In genomic region chr7:91319326-91319725, GRCh38 we compare ENCODE assay signal across 25 cellular contexts.
"Had no signal": no experiment of that assay in that cellular context is flagged by ENCODE, and none has a peak within 500 bp of the region (broad histone marks: within the 10 kb centered on the region; RNA-seq: fewer than 3 reads in every experiment).

No MANE protein-coding gene starts in this region.

- H3K4me1 Mint-ChIP-seq: neural crest cell; stimulated activated effector memory CD8-positive, alpha-beta T cell treated with anti-CD3 and anti-CD28 coated beads, Interleukin-12 subunit alpha, Interleukin-12 subunit beta, amount 100 ng/mL, for 72 hours; stimulated activated naive B cell treated with anti-CD40 and anti-IgM and Interleukin-4, amounts not matched to agents 10 μg/mL and 1 μg/mL and 100 μg/mL, for 72 hours had no signal

- DNase-seq: nephron progenitor cell; nucleus accumbens; pancreas; right cardiac atrium; right lobe of liver; sigmoid colon; small intestine; stimulated activated CD4-positive, alpha-beta T cell treated with anti-CD3 and anti-CD28 coated beads, Interleukin-15, amount 100 ng/mL, for 24 hours; stimulated activated CD4-positive, alpha-beta T cell treated with anti-CD3 and anti-CD28 coated beads, Interleukin-2, amount 100 ng/mL, for 24 hours; stimulated activated CD4-positive, alpha-beta T cell treated with anti-CD3 and anti-CD28 coated beads, Interleukin-2, amount 100 ng/mL, for 48 hours; stimulated activated CD4-positive, alpha-beta T cell treated with anti-CD3 and anti-CD28 coated beads, Interleukin-4, amount 100 ng/mL, for 24 hours; stimulated activated naive B cell treated with anti-CD40 and anti-IgM and Interleukin-4, amounts not matched to agents 10 μg/mL and 1 μg/mL and 100 μg/mL, for 72 hours; stimulated activated naive CD4-positive, alpha-beta T cell treated with Interleukin-2 at 50 U/mL for 16 hours; stomach; thyroid gland; trophoblast cell; upper lobe of left lung had no signal

- H3K4me3 Mint-ChIP-seq: natural killer cell treated with Interleukin-12 subunit alpha and Interleukin-12 subunit beta and Interleukin-15 and Interleukin-18, amount 100 ng/mL, for 72 hours; nephron progenitor cell; neural crest cell; stimulated activated effector memory CD8-positive, alpha-beta T cell treated with anti-CD3 and anti-CD28 coated beads, Interleukin-12 subunit alpha, Interleukin-12 subunit beta, amount 100 ng/mL, for 72 hours; stimulated activated naive B cell treated with anti-CD40 and anti-IgM and Interleukin-4, amounts not matched to agents 10 μg/mL and 1 μg/mL and 100 μg/mL, for 72 hours; stimulated activated naive CD8-positive, alpha-beta T cell treated with anti-CD3 and anti-CD28 coated beads, Interleukin-15, Interleukin-2, amounts not matched to agents 100 ng/mL and 50 ng/mL, for 24 hours had no signal

- H3K27me3 Mint-ChIP-seq: natural killer cell treated with Interleukin-12 subunit alpha and Interleukin-12 subunit beta and Interleukin-15 and Interleukin-18, amount 100 ng/mL, for 72 hours; stimulated activated naive CD8-positive, alpha-beta T cell treated with anti-CD3 and anti-CD28 coated beads, Interleukin-15, Interleukin-2, amounts not matched to agents 100 ng/mL and 50 ng/mL, for 24 hours had no signal

- H3K27ac Mint-ChIP-seq: natural killer cell treated with Interleukin-12 subunit alpha and Interleukin-12 subunit beta and Interleukin-15 and Interleukin-18, amount 100 ng/mL, for 72 hours; nephron progenitor cell; stimulated activated effector memory CD8-positive, alpha-beta T cell treated with anti-CD3 and anti-CD28 coated beads, Interleukin-12 subunit alpha, Interleukin-12 subunit beta, amount 100 ng/mL, for 72 hours; stimulated activated naive B cell treated with anti-CD40 and anti-IgM and Interleukin-4, amounts not matched to agents 10 μg/mL and 1 μg/mL and 100 μg/mL, for 72 hours; stimulated activated naive CD8-positive, alpha-beta T cell treated with anti-CD3 and anti-CD28 coated beads, Interleukin-15, Interleukin-2, amounts not matched to agents 100 ng/mL and 50 ng/mL, for 24 hours had no signal

- H3K9me3 Mint-ChIP-seq: nephron progenitor cell; neural crest cell; stimulated activated naive B cell treated with anti-CD40 and anti-IgM and Interleukin-4, amounts not matched to agents 10 μg/mL and 1 μg/mL and 100 μg/mL, for 72 hours; stimulated activated naive CD8-positive, alpha-beta T cell treated with anti-CD3 and anti-CD28 coated beads, Interleukin-15, Interleukin-2, amounts not matched to agents 100 ng/mL and 50 ng/mL, for 24 hours had no signal

- H3K36me3 Mint-ChIP-seq: natural killer cell treated with Interleukin-12 subunit alpha and Interleukin-12 subunit beta and Interleukin-15 and Interleukin-18, amount 100 ng/mL, for 72 hours; stimulated activated effector memory CD8-positive, alpha-beta T cell treated with anti-CD3 and anti-CD28 coated beads, Interleukin-12 subunit alpha, Interleukin-12 subunit beta, amount 100 ng/mL, for 72 hours; stimulated activated naive B cell treated with anti-CD40 and anti-IgM and Interleukin-4, amounts not matched to agents 10 μg/mL and 1 μg/mL and 100 μg/mL, for 72 hours had no signal

- H3K4me3 ChIP-seq: pancreas, prostate gland, right lobe of liver, sigmoid colon, stomach, thoracic aorta, thyroid gland, tibial nerve, upper lobe of left lung, vagina had no signal
